Comparison of ENCODE assay signal across 2 cellular contexts in the genomic region with DNA sequence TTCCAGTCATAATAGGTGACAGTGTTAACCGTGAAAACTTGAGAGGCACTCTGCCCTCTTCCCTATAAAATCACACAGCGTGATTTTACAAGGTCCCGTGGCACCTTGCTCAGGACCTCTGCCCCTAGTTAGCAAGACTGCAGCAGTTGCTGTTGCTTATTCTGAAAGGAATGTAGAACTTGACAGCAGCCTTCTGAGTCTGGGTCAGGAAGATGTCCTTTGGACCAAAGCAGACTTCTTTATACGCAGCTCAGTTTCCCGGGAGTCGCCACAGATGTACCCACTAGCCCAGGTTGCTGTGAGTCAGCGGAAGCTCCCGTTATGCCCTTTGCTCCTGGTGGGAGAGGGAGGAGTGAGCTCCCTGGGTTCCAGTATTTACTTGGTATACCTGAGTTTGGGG.
TF ChIP-seq lines count a peak whose summit lies in the region.

No MANE protein-coding gene starts in this region.

TF ChIP-seq in WTC11, 78 proteins besides CTCF, POLR2A, EP300 and RAD21:
- TF ChIP-seq SMAD3 (CRISPR knock-in tag; IDR thresholded peaks at IDR 0.05; ENCODE audit: borderline replicate concordance) (no peak), FOXJ3 (CRISPR knock-in tag; IDR thresholded peaks at IDR 0.05; ENCODE audit: borderline replicate concordance) (no peak), JUN (CRISPR knock-in tag; IDR thresholded peaks at IDR 0.05) (no peak)
- TF ChIP-seq, protein P1, sequence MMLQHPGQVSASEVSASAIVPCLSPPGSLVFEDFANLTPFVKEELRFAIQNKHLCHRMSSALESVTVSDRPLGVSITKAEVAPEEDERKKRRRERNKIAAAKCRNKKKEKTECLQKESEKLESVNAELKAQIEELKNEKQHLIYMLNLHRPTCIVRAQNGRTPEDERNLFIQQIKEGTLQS (CRISPR knock-in tag; conservative IDR thresholded peaks at IDR 0.05), result no peak
- TF ChIP-seq, protein P2, sequence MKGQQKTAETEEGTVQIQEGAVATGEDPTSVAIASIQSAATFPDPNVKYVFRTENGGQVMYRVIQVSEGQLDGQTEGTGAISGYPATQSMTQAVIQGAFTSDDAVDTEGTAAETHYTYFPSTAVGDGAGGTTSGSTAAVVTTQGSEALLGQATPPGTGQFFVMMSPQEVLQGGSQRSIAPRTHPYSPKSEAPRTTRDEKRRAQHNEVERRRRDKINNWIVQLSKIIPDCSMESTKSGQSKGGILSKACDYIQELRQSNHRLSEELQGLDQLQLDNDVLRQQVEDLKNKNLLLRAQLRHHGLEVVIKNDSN (CRISPR knock-in tag; IDR thresholded peaks at IDR 0.05), result no peak

TF ChIP-seq in HepG2, 621 proteins besides CTCF, POLR2A, EP300 and RAD21 (continues in another document):
- no peak for TF ChIP-seq ARHGAP35 (CRISPR knock-in tag; IDR thresholded peaks at IDR 0.05; ENCODE audit: borderline replicate concordance)
- no peak for TF ChIP-seq KDM2A (CRISPR knock-in tag; IDR thresholded peaks at IDR 0.05; ENCODE audit: borderline replicate concordance, low read depth)
- TF ChIP-seq KDM5A (IDR thresholded peaks at IDR 0.05; ENCODE audit: borderline replicate concordance, low read length), result no peak
- TF ChIP-seq, protein P3, sequence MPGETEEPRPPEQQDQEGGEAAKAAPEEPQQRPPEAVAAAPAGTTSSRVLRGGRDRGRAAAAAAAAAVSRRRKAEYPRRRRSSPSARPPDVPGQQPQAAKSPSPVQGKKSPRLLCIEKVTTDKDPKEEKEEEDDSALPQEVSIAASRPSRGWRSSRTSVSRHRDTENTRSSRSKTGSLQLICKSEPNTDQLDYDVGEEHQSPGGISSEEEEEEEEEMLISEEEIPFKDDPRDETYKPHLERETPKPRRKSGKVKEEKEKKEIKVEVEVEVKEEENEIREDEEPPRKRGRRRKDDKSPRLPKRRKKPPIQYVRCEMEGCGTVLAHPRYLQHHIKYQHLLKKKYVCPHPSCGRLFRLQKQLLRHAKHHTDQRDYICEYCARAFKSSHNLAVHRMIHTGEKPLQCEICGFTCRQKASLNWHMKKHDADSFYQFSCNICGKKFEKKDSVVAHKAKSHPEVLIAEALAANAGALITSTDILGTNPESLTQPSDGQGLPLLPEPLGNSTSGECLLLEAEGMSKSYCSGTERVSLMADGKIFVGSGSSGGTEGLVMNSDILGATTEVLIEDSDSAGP (CRISPR knock-in tag; IDR thresholded peaks at IDR 0.05; ENCODE audit: borderline replicate concordance), result 0 out of 2 replicates have a peak, but pooled peaks have one; percentile 10
- no peak for TF ChIP-seq ZBTB44 (CRISPR knock-in tag; IDR thresholded peaks at IDR 0.05)
- no peak for TF ChIP-seq KDM5B (CRISPR knock-in tag; IDR thresholded peaks at IDR 0.05; ENCODE audit: borderline replicate concordance)
- TF ChIP-seq ZNF788 (CRISPR knock-in tag; IDR thresholded peaks at IDR 0.05; ENCODE audit: borderline replicate concordance), result no peak
- no peak for TF ChIP-seq ZC3H13 (CRISPR knock-in tag; IDR thresholded peaks at IDR 0.05)
- no peak for TF ChIP-seq PAX8 (CRISPR knock-in tag; IDR thresholded peaks at IDR 0.05; ENCODE audit: borderline replicate concordance)
- TF ChIP-seq KDM3A (CRISPR knock-in tag; IDR thresholded peaks at IDR 0.05; ENCODE audit: low read depth), result no peak
- no peak for TF ChIP-seq MIER3 (CRISPR knock-in tag; IDR thresholded peaks at IDR 0.05; ENCODE audit: borderline replicate concordance)
- TF ChIP-seq CBX5 (CRISPR knock-in tag; IDR thresholded peaks at IDR 0.05; ENCODE audit: borderline replicate concordance), result peak; percentile 16; the same call in 1 of the 2 replicates
- TF ChIP-seq SMAD3 (CRISPR knock-in tag; IDR thresholded peaks at IDR 0.05), result no peak
- TF ChIP-seq TEAD3 (CRISPR knock-in tag; optimal IDR thresholded peaks at IDR 0.05; ENCODE audit: borderline replicate concordance), result no peak
- TF ChIP-seq SCMH1 (CRISPR knock-in tag; IDR thresholded peaks at IDR 0.05; ENCODE audit: borderline replicate concordance), result no peak
- TF ChIP-seq NCOA2 (CRISPR knock-in tag; IDR thresholded peaks at IDR 0.05), result 0 out of 2 replicates have a peak, but pooled peaks have one; percentile 18
- peak; percentile 53 for TF ChIP-seq HNF4A (CRISPR knock-in tag; IDR thresholded peaks at IDR 0.05)
- TF ChIP-seq, protein P4, sequence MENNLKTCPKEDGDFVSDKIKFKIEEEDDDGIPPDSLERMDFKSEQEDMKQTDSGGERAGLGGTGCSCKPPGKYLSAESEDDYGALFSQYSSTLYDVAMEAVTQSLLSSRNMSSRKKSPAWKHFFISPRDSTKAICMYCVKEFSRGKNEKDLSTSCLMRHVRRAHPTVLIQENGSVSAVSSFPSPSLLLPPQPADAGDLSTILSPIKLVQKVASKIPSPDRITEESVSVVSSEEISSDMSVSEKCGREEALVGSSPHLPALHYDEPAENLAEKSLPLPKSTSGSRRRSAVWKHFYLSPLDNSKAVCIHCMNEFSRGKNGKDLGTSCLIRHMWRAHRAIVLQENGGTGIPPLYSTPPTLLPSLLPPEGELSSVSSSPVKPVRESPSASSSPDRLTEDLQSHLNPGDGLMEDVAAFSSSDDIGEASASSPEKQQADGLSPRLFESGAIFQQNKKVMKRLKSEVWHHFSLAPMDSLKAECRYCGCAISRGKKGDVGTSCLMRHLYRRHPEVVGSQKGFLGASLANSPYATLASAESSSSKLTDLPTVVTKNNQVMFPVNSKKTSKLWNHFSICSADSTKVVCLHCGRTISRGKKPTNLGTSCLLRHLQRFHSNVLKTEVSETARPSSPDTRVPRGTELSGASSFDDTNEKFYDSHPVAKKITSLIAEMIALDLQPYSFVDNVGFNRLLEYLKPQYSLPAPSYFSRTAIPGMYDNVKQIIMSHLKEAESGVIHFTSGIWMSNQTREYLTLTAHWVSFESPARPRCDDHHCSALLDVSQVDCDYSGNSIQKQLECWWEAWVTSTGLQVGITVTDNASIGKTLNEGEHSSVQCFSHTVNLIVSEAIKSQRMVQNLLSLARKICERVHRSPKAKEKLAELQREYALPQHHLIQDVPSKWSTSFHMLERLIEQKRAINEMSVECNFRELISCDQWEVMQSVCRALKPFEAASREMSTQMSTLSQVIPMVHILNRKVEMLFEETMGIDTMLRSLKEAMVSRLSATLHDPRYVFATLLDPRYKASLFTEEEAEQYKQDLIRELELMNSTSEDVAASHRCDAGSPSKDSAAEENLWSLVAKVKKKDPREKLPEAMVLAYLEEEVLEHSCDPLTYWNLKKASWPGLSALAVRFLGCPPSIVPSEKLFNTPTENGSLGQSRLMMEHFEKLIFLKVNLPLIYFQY (CRISPR knock-in tag; IDR thresholded peaks at IDR 0.05; ENCODE audit: borderline replicate concordance), result 0 out of 2 replicates have a peak, but pooled peaks have one; percentile 28
- TF ChIP-seq TBP (CRISPR knock-in tag; IDR thresholded peaks at IDR 0.05), result no peak
- no peak for TF ChIP-seq GABPB1 (CRISPR knock-in tag; IDR thresholded peaks at IDR 0.05)
- TF ChIP-seq, protein P5, sequence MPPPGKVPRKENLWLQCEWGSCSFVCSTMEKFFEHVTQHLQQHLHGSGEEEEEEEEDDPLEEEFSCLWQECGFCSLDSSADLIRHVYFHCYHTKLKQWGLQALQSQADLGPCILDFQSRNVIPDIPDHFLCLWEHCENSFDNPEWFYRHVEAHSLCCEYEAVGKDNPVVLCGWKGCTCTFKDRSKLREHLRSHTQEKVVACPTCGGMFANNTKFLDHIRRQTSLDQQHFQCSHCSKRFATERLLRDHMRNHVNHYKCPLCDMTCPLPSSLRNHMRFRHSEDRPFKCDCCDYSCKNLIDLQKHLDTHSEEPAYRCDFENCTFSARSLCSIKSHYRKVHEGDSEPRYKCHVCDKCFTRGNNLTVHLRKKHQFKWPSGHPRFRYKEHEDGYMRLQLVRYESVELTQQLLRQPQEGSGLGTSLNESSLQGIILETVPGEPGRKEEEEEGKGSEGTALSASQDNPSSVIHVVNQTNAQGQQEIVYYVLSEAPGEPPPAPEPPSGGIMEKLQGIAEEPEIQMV (CRISPR knock-in tag; IDR thresholded peaks at IDR 0.05; ENCODE audit: low read depth), result no peak
- no peak for TF ChIP-seq THAP7 (CRISPR knock-in tag; IDR thresholded peaks at IDR 0.05)
- TF ChIP-seq E2F1 (CRISPR knock-in tag; IDR thresholded peaks at IDR 0.05), result no peak
- no peak for TF ChIP-seq MXI1 (IDR thresholded peaks at IDR 0.05; ENCODE audit: borderline replicate concordance, low read depth, low read length)
- TF ChIP-seq NFKBIZ (CRISPR knock-in tag; IDR thresholded peaks at IDR 0.05), result no peak
- TF ChIP-seq MATR3 (CRISPR knock-in tag; IDR thresholded peaks at IDR 0.05), result no peak
- no peak for TF ChIP-seq RXRA (CRISPR knock-in tag; IDR thresholded peaks at IDR 0.05)
- no peak for TF ChIP-seq RFX5 (IDR thresholded peaks at IDR 0.05; ENCODE audit: low read depth, low read length)
- TF ChIP-seq KLF13 (CRISPR knock-in tag; IDR thresholded peaks at IDR 0.05), result no peak
- peak; percentile 77; the same call in 1 of the 2 replicates for TF ChIP-seq ZBTB38 (CRISPR knock-in tag; IDR thresholded peaks at IDR 0.05)
- TF ChIP-seq HOMEZ (CRISPR knock-in tag; IDR thresholded peaks at IDR 0.05; ENCODE audit: low read depth), result peak; percentile 36; the same call in 1 of the 2 replicates
- TF ChIP-seq SAFB2 (CRISPR knock-in tag; IDR thresholded peaks at IDR 0.05; ENCODE audit: borderline replicate concordance, low read depth), result no peak
- TF ChIP-seq HOXA7 (CRISPR knock-in tag; IDR thresholded peaks at IDR 0.05), result no peak
- TF ChIP-seq FOSL2 (CRISPR knock-in tag; IDR thresholded peaks at IDR 0.05), result peak; percentile 86
- no peak for TF ChIP-seq TP53 (CRISPR knock-in tag; conservative IDR thresholded peaks at IDR 0.05)
- TF ChIP-seq, protein P6, sequence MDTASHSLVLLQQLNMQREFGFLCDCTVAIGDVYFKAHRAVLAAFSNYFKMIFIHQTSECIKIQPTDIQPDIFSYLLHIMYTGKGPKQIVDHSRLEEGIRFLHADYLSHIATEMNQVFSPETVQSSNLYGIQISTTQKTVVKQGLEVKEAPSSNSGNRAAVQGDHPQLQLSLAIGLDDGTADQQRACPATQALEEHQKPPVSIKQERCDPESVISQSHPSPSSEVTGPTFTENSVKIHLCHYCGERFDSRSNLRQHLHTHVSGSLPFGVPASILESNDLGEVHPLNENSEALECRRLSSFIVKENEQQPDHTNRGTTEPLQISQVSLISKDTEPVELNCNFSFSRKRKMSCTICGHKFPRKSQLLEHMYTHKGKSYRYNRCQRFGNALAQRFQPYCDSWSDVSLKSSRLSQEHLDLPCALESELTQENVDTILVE (CRISPR knock-in tag; IDR thresholded peaks at IDR 0.05), result no peak
- no peak for TF ChIP-seq ZNF446 (CRISPR knock-in tag; IDR thresholded peaks at IDR 0.05)
- TF ChIP-seq POGK (CRISPR knock-in tag; conservative IDR thresholded peaks at IDR 0.05), result no peak
- TF ChIP-seq ATF7-NPFF (CRISPR knock-in tag; IDR thresholded peaks at IDR 0.05; ENCODE audit: low read depth), result no peak
- no peak for TF ChIP-seq TRIM22 (IDR thresholded peaks at IDR 0.05)
- TF ChIP-seq ZMYM4 (CRISPR knock-in tag; IDR thresholded peaks at IDR 0.05), result no peak
